Comparison of ENCODE assay signal across 1 cellular context in the genomic region with DNA sequence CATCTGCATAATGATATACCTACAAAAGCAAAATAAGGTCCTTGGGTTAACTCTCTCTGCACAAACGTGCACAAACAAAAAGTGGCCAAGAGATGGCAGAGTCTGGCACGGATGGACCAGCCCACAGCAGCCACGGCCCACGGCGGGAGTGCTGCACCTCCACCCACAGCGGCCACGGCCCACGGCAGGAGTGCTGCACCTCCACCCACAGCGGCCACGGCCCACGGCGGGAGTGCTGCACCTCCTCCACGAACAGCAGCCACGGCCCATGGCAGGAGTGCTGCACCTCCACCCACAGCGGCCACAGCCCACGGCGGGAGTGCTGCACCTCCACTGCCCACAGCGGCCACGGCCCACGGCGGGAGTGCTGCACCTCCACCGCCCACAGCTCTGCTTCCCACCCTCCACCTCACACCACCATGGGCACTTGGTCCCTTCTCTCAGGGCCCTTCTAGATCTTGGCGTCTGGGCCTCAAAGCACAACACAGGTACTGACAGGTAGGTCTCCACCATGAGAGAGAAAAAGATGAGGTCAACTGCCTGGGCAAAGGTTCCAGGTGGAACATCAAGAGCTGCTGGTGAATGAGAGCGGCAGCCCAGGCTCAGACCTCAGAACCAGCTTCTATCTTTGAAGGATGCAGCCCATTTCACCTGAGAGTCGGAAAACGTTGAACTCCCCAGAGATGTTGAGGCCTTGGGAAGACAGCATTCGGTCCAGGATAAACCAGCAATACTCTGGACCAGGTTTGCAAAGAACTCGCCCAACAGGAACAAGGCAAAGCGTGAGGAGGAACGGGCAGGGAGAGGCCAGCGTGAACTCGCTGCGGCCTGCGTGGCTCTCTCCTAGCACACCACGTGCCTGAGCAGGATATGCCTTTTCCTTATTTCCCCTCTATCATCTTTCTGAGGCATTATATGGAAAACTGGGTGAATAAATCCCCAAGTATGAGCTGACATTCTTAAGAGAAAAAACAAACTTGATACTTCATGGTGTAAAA.
A peak's percentile ranks its signal among the peaks of the same experiment; 100 is the strongest.
TF ChIP-seq lines count a peak whose summit lies in the region.

No MANE protein-coding gene starts in this region.

TF ChIP-seq in GM12878, 131 proteins besides CTCF, POLR2A, EP300 and RAD21 (continued from another document):
- TF ChIP-seq, protein P1, sequence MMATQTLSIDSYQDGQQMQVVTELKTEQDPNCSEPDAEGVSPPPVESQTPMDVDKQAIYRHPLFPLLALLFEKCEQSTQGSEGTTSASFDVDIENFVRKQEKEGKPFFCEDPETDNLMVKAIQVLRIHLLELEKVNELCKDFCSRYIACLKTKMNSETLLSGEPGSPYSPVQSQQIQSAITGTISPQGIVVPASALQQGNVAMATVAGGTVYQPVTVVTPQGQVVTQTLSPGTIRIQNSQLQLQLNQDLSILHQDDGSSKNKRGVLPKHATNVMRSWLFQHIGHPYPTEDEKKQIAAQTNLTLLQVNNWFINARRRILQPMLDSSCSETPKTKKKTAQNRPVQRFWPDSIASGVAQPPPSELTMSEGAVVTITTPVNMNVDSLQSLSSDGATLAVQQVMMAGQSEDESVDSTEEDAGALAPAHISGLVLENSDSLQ (IDR thresholded peaks at IDR 0.05), result no peak
- TF ChIP-seq FOXM1 (IDR thresholded peaks at IDR 0.05; ENCODE audit: low read depth, low read length) (no peak), GATAD2B (conservative IDR thresholded peaks at IDR 0.05; ENCODE audit: low read depth) (no peak), SMAD5 (IDR thresholded peaks at IDR 0.05; ENCODE audit: low read depth) (no peak), RUNX3 (IDR thresholded peaks at IDR 0.05; ENCODE audit: low read length) (peak; percentile 15; the same call in 1 of the 2 replicates)
